ENCODE assay signal across 1 cellular context in the genomic region with DNA sequence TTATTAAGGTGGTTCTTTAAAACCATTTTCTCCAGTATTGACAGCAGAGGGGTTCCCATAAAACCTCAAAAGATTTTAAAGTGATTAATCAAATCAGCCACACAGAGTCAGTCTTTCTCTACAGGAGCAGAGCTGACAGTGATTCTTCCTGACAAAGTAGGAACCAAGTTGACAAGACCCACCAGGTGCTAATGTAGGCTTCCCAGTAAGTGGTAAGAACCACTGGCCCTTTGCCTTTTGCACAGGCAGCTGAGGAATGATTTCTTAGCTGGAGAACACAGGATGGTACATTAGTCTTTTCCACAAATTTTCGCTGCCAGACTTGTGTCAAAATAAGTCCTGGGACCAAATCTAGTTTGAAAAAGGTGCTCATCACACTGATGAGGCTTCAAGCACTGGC.
TF ChIP-seq lines count a peak whose summit lies in the region.

No MANE protein-coding gene starts in this region.

TF ChIP-seq in HCT116, 20 proteins besides CTCF, POLR2A, EP300 and RAD21 (continued from another document):
- no peak for TF ChIP-seq MAX (IDR thresholded peaks at IDR 0.05)
- no peak for TF ChIP-seq CEBPB (IDR thresholded peaks at IDR 0.05; ENCODE audit: low read depth)
- no peak for TF ChIP-seq EZH2 (IDR thresholded peaks at IDR 0.05)
